Comparison of ENCODE assay signal across 14 cellular contexts in genomic region chr5:13218518-13218917, GRCh38.
DNase-seq lines count a peak whose midpoint lies in the region; ATAC-seq and TF ChIP-seq lines count a peak whose summit lies in the region.
"Had no signal": no experiment of that assay in that cellular context is flagged by ENCODE, and none has a peak within 500 bp of the region (broad histone marks: within the 10 kb centered on the region; RNA-seq: fewer than 3 reads in every experiment).

No MANE protein-coding gene starts in this region.

- no peaks in the 10 kb centered on the region for H3F3A ChIP-seq in GM23338 (replicated peaks; ENCODE audit: low read depth)

- H3K27me3 ChIP-seq in GM23338 (ENCODE audit: insufficient read depth) (no peaks in the 10 kb centered on the region), left lung (no peaks in the 10 kb centered on the region)

- no peak overlapping the region for H2AFZ ChIP-seq in GM23338

- H3K27ac ChIP-seq in GM23338 (ENCODE audit: low read depth): no peak overlapping the region
- no peak overlapping the region for H3K27ac ChIP-seq in left lung

- no peaks in the 10 kb centered on the region for H3K9me3 Mint-ChIP-seq in GM23338
- peaks cover 1% of the 10 kb centered on the region for H3K9me3 Mint-ChIP-seq in activated naive CD8-positive, alpha-beta T cell treated with anti-CD3 and anti-CD28 coated beads, Interleukin-2, amount 50 U/mL, for 24 hours

- H3K4me3 ChIP-seq in GM23338 (no peak overlapping the region), fibroblast of the aortic adventitia (ENCODE audit: low read depth, low read length) (no peak overlapping the region), left lung (no peak overlapping the region)

- H3K4me1 Mint-ChIP-seq in GM23338: no peaks in the 10 kb centered on the region
- no peaks in the 10 kb centered on the region for H3K4me1 Mint-ChIP-seq in activated naive CD8-positive, alpha-beta T cell treated with anti-CD3 and anti-CD28 coated beads, Interleukin-2, amount 50 U/mL, for 24 hours

- no peak overlapping the region for H3K4me2 ChIP-seq in GM23338

- intact Hi-C loops in left lung (cut with DNase I): no loop called here

- H3K4me1 ChIP-seq in GM23338 (ENCODE audit: insufficient read depth) (no peaks in the 10 kb centered on the region), left lung (no peaks in the 10 kb centered on the region)

- H3K9me2 ChIP-seq in GM23338 (ENCODE audit: insufficient read depth): peaks cover 4% of the 10 kb centered on the region; the same call in 1 of the 2 replicates

- H4K20me1 ChIP-seq in GM23338 (replicated peaks; ENCODE audit: insufficient read depth): no peaks in the 10 kb centered on the region

- H3K36me3 Mint-ChIP-seq in GM23338 (ENCODE audit: low read depth): no peaks in the 10 kb centered on the region
- H3K36me3 Mint-ChIP-seq in activated naive CD8-positive, alpha-beta T cell treated with anti-CD3 and anti-CD28 coated beads, Interleukin-2, amount 50 U/mL, for 24 hours (ENCODE audit: low read depth): no peaks in the 10 kb centered on the region

- in situ Hi-C loops in ACHN (cut with HindIII; ENCODE audit: low pct_ligation_motif_present, low pct_unique_long_range_greater_than_20kb, low sequenced_read_pairs): no loop called here

- H3K36me3 ChIP-seq in GM23338 (ENCODE audit: insufficient read depth) (no peaks in the 10 kb centered on the region), left lung (no peaks in the 10 kb centered on the region)

- TF ChIP-seq CTCF in GM23338 (conservative IDR thresholded peaks at IDR 0.05; ENCODE audit: low read depth in 2 of 2): peak; percentile 47 to 69
- TF ChIP-seq CTCF in fibroblast of the aortic adventitia (IDR thresholded peaks at IDR 0.05; ENCODE audit: insufficient read depth, low read length): peak; percentile 16
- no peak for TF ChIP-seq CTCF in left lung (IDR thresholded peaks at IDR 0.05)

- H3K79me2 ChIP-seq in GM23338 (replicated peaks; ENCODE audit: insufficient read depth): no peaks in the 10 kb centered on the region

- peaks cover 0 to 10% of the 10 kb centered on the region in 2 donors for H3K9me3 ChIP-seq in left lung

- ATAC-seq in GM23338 (peak; percentile 96), HG03439 (IDR thresholded peaks at IDR 0.05; ENCODE audit: unreplicated experiment) (no peak), left lung (no peak)
- ATAC-seq in activated naive CD8-positive, alpha-beta T cell treated with anti-CD3 and anti-CD28 coated beads, Interleukin-2, amount 50 U/mL, for 24 hours: no peak

- H3K27me3 Mint-ChIP-seq in GM23338 (ENCODE audit: insufficient read depth, low read depth, poor library complexity): no peaks in the 10 kb centered on the region
- H3K27me3 Mint-ChIP-seq in activated naive CD8-positive, alpha-beta T cell treated with anti-CD3 and anti-CD28 coated beads, Interleukin-2, amount 50 U/mL, for 24 hours: no peaks in the 10 kb centered on the region

- DNase-seq in ACHN (peak; percentile 11), GM23338 (ENCODE audit: low spot score) (peak; percentile 56), OCI-M1 (lab: John Stamatoyannopoulos, UW) (peak; percentile 24), fibroblast of the aortic adventitia (ENCODE audit: low read depth) (peak; percentile 3), left lung (no peak)
- no peak for DNase-seq in stimulated activated CD4-positive, alpha-beta T cell treated with anti-CD3 and anti-CD28 coated beads, Interleukin-4, amount 100 ng/mL, for 4 hours
- no peak for DNase-seq in activated naive CD8-positive, alpha-beta T cell treated with anti-CD3 and anti-CD28 coated beads, Interleukin-2, amount 50 U/mL, for 24 hours
- DNase-seq: activated CD4-positive, alpha-beta T cell treated with anti-CD3 and anti-CD28 coated beads for 4 hours; activated naive CD4-positive, alpha-beta T cell; hippocampal formation; NCI-H1417 treated with DMSO at 0.1 percent for 48 hours; stimulated activated CD4-positive, alpha-beta T cell treated with anti-CD3 and anti-CD28 coated beads, Interleukin-2, amount 100 ng/mL, for 24 hours; substantia nigra had no signal

- no peak overlapping the region for H3K4me3 Mint-ChIP-seq in GM23338
- H3K4me3 Mint-ChIP-seq in activated naive CD8-positive, alpha-beta T cell treated with anti-CD3 and anti-CD28 coated beads, Interleukin-2, amount 50 U/mL, for 24 hours: no peak overlapping the region

- H3K27ac Mint-ChIP-seq in GM23338: no peak overlapping the region
- H3K27ac Mint-ChIP-seq in activated naive CD8-positive, alpha-beta T cell treated with anti-CD3 and anti-CD28 coated beads, Interleukin-2, amount 50 U/mL, for 24 hours: no peak overlapping the region

TF ChIP-seq in GM23338, 12 proteins besides CTCF, POLR2A, EP300 and RAD21:
- no peak for TF ChIP-seq POLR2AphosphoS5 (IDR thresholded peaks at IDR 0.05; ENCODE audit: low read depth)

Comparison
In these comparisons a context has a peak if more than half of its experiments do, and no peak if none do; other contexts are left out.
1. DNase-seq: peak in ACHN (single experiment), GM23338 (single experiment), OCI-M1 (single experiment) and fibroblast of the aortic adventitia (single experiment); none in stimulated activated CD4-positive, alpha-beta T cell treated with anti-CD3 and anti-CD28 coated beads, Interleukin-4, amount 100 ng/mL, for 4 hours (0 of 2), left lung (0 of 2) and activated naive CD8-positive, alpha-beta T cell treated with anti-CD3 and anti-CD28 coated beads, Interleukin-2, amount 50 U/mL, for 24 hours (single experiment).
2. CTCF ChIP-seq: peak in GM23338 (2 of 2) and fibroblast of the aortic adventitia (single experiment); none in left lung (0 of 2).